Comparison of ENCODE assay signal across 1 cellular context in genomic region chr14:77457115-77457521, GRCh38.
TF ChIP-seq lines count a peak whose summit lies in the region.

No MANE protein-coding gene starts in this region.

TF ChIP-seq in HEK293, 187 proteins besides CTCF, POLR2A, EP300 and RAD21 (continued from another document):
- peak; percentile 61 for TF ChIP-seq ZBTB10 (tag by site-specific recombination; IDR thresholded peaks at IDR 0.05)
